8 cellular contexts compared by ENCODE assay signal in the genomic region with DNA sequence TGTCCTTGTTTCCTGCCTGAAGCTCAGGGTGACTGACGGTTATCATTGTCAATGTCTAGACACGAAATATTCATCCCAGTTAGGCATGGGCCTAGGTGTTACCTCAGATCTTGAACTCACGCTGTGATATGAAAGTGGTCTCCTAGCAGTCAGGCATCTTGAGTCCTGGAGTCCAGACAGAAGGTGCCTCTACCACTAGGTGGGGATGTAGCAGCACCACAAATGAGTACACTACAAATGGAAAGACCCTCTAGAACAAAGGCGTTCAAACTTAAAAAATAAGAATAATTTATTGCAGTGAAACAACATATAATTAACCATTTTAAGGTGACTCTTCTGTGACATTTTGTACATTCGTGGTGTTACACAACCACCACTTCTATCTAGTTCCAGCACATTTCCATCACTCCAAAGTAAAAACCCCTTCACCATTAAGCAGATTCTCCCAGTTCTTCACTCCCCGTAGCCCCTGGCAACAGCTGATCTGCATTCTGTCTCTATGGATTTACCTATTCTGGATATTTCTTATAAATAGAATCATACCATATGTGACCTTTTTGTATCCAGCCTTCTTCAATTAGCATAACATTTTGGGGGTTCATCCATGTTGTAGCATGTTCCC. TPM values are rescaled to one million over a fixed set of nuclear protein-coding genes. Genes with fewer than 3 reads are reported as not detected.
DNase-seq lines count a peak whose midpoint lies in the region; ATAC-seq and TF ChIP-seq lines count a peak whose summit lies in the region.

No MANE protein-coding gene starts in this region.

- H3K27ac ChIP-seq in neural progenitor cell, result no peak overlapping the region
- H3K27ac ChIP-seq in effector memory CD4-positive, alpha-beta T cell (ENCODE audit: insufficient read depth, low read length, poor library complexity, severe bottlenecking), result no peak overlapping the region

- H3K27me3 Mint-ChIP-seq in neural progenitor cell (ENCODE audit: insufficient read depth, low read depth), result peaks cover 2% of the 10 kb centered on the region

- peaks cover 5% of the 10 kb centered on the region for H3F3A ChIP-seq in neural progenitor cell (ENCODE audit: low read depth)

- no peaks in the 10 kb centered on the region for H3K9me3 Mint-ChIP-seq in neural progenitor cell

- H3K36me3 ChIP-seq in MG63 (no peaks in the 10 kb centered on the region), neural progenitor cell (no peaks in the 10 kb centered on the region)
- H3K36me3 ChIP-seq in effector memory CD4-positive, alpha-beta T cell (ENCODE audit: control insufficient read depth, insufficient read depth, low read length), result no peaks in the 10 kb centered on the region

- H3K4me2 ChIP-seq in neural progenitor cell, result no peak overlapping the region

- no peaks in the 10 kb centered on the region for H3K9me3 ChIP-seq in MG63
- no peaks in the 10 kb centered on the region for H3K9me3 ChIP-seq in neural progenitor cell (ENCODE audit: low read depth)
- no peaks in the 10 kb centered on the region for H3K9me3 ChIP-seq in effector memory CD4-positive, alpha-beta T cell (ENCODE audit: control insufficient read depth, low read length)

- no peak overlapping the region for H3K4me3 Mint-ChIP-seq in neural progenitor cell

- H3K4me1 Mint-ChIP-seq in neural progenitor cell, result peaks cover 8% of the 10 kb centered on the region

- H3K4me1 ChIP-seq in neural progenitor cell, result peaks cover 18% of the 10 kb centered on the region
- H3K4me1 ChIP-seq in effector memory CD4-positive, alpha-beta T cell (ENCODE audit: control insufficient read depth, insufficient read depth, low read length, poor library complexity, severe bottlenecking), result no peaks in the 10 kb centered on the region

- peak; percentile 58 for ATAC-seq in GM21367 (IDR thresholded peaks at IDR 0.05; ENCODE audit: unreplicated experiment)

- no peaks in the 10 kb centered on the region for H3K27me3 ChIP-seq in MG63
- no peaks in the 10 kb centered on the region for H3K27me3 ChIP-seq in neural progenitor cell
- no peaks in the 10 kb centered on the region for H3K27me3 ChIP-seq in effector memory CD4-positive, alpha-beta T cell (replicated peaks; ENCODE audit: control insufficient read depth, insufficient read depth, low read length, poor library complexity, severe bottlenecking)

- no peak overlapping the region for H3K9ac ChIP-seq in neural progenitor cell

- TF ChIP-seq CTCF in neural progenitor cell (IDR thresholded peaks at IDR 0.05), result peak; percentile 93

- no peak overlapping the region for H3K4me3 ChIP-seq in MG63
- H3K4me3 ChIP-seq in neural progenitor cell, result no peak overlapping the region
- no peak overlapping the region for H3K4me3 ChIP-seq in effector memory CD4-positive, alpha-beta T cell (ENCODE audit: insufficient read depth, low read depth, low read length, poor library complexity, severe bottlenecking)

- no peak overlapping the region for H3K27ac Mint-ChIP-seq in neural progenitor cell

- no peaks in the 10 kb centered on the region for H3K79me2 ChIP-seq in neural progenitor cell (ENCODE audit: low read depth)

- no peaks in the 10 kb centered on the region for H3K36me3 Mint-ChIP-seq in neural progenitor cell

- H2AFZ ChIP-seq in neural progenitor cell (replicated peaks), result no peak overlapping the region

- H4K20me1 ChIP-seq in neural progenitor cell (ENCODE audit: low read depth), result no peaks in the 10 kb centered on the region

- DNase-seq in NCI-H446 (lab: John Stamatoyannopoulos, UW) (peak; percentile 11 to 65), NCI-H446 treated with DMSO at 0.1 percent for 48 hours (lab: John Stamatoyannopoulos, UW) (no peak), MG63 (peak; percentile 11), UCSD-AML1 (lab: John Stamatoyannopoulos, UW; ENCODE audit: unreplicated experiment) (peak; percentile 26), fibroblast of the conjunctiva (ENCODE audit: low read depth) (peak; percentile 63), neural progenitor cell (ENCODE audit: low spot score) (peak; percentile 76)
- no peak for DNase-seq in effector memory CD4-positive, alpha-beta T cell

RNA-seq across cellular contexts. Expression of gene FRY, which starts 11.9 kb away (rescaled TPM):
- total RNA-seq in MG63 (2014; rRNA removed; shearing (Covaris generic); ENCODE audit: low replicate concordance), result 0.79 and 1.6 TPM in 2 replicates
- total RNA-seq in neural progenitor cell (ENCODE audit: low replicate concordance), result 7.6 and 12.6 TPM in 2 replicates

Comparison
In these comparisons a context has a peak if more than half of its experiments do, and no peak if none do; other contexts are left out.
1. DNase-seq: peak in NCI-H446 (2 of 2), MG63 (single experiment), UCSD-AML1 (single experiment), fibroblast of the conjunctiva (single experiment) and neural progenitor cell (single experiment); none in NCI-H446 treated with DMSO at 0.1 percent for 48 hours (single experiment) and effector memory CD4-positive, alpha-beta T cell (0 of 3).